Comparison of ENCODE assay signal across 28 cellular contexts in genomic region chr3:156311431-156311830, GRCh38.
"Had no signal": no experiment of that assay in that cellular context is flagged by ENCODE, and none has a peak within 500 bp of the region (broad histone marks: within the 10 kb centered on the region; RNA-seq: fewer than 3 reads in every experiment).

No MANE protein-coding gene starts in this region.

- H3K27ac ChIP-seq: left ventricle myocardium inferior, ovary, right atrium auricular region, right lobe of liver, stomach, testis, thyroid gland, transverse colon, upper lobe of left lung, vagina had no signal

- H3K27me3 ChIP-seq: ovary, right atrium auricular region, right lobe of liver, stomach, testis, thyroid gland, transverse colon, upper lobe of left lung, vagina had no signal

- H3K4me1 ChIP-seq: right atrium auricular region, right lobe of liver, transverse colon, upper lobe of left lung, vagina had no signal

- H3K4me3 ChIP-seq: left ventricle myocardium inferior, lung, ovary, right atrium auricular region, right lobe of liver, smooth muscle cell, stomach, testis, thyroid gland, transverse colon, upper lobe of left lung, vagina had no signal

- H3K36me3 ChIP-seq: left ventricle myocardium inferior, ovary, right atrium auricular region, right lobe of liver, stomach, thyroid gland, transverse colon, upper lobe of left lung, vagina had no signal

- H3K9me3 ChIP-seq: left ventricle myocardium inferior, ovary, right atrium auricular region, right lobe of liver, stomach, testis, thyroid gland, transverse colon, upper lobe of left lung, vagina had no signal

- H3K9me3 Mint-ChIP-seq: immature natural killer cell, mesothelial cell of epicardium, naive B cell, nephron progenitor cell had no signal

- H3K4me3 Mint-ChIP-seq: immature natural killer cell; mesothelial cell of epicardium; naive B cell; natural killer cell; nephron progenitor cell; stimulated activated naive B cell treated with anti-CD40 and anti-IgM and Interleukin-4, amounts not matched to agents 10 μg/mL and 1 μg/mL and 100 μg/mL, for 72 hours had no signal

- H3K4me1 Mint-ChIP-seq: immature natural killer cell; mesothelial cell of epicardium; naive B cell; natural killer cell; stimulated activated naive B cell treated with anti-CD40 and anti-IgM and Interleukin-4, amounts not matched to agents 10 μg/mL and 1 μg/mL and 100 μg/mL, for 72 hours had no signal

- H3K27ac Mint-ChIP-seq: immature natural killer cell; mesothelial cell of epicardium; naive B cell; natural killer cell; nephron progenitor cell; progenitor cell of endocrine pancreas; stimulated activated naive B cell treated with anti-CD40 and anti-IgM and Interleukin-4, amounts not matched to agents 10 μg/mL and 1 μg/mL and 100 μg/mL, for 72 hours had no signal

- DNase-seq: hippocampal formation; immature natural killer cell; kidney; left colon; left ventricle myocardium inferior; mesendoderm; naive B cell; natural killer cell; nephron progenitor cell; ovary; right lobe of liver; stimulated activated CD4-positive, alpha-beta T cell treated with anti-CD3 and anti-CD28 coated beads, Interleukin-1b, Interleukin-23, amount 100 ng/mL, for 48 hours; stimulated activated CD4-positive, alpha-beta T cell treated with anti-CD3 and anti-CD28 coated beads, Interleukin-2, amount 100 ng/mL, for 48 hours; stimulated activated CD4-positive, alpha-beta T cell treated with anti-CD3 and anti-CD28 coated beads, Interleukin-4, amount 100 ng/mL, for 4 hours; stimulated activated CD8-positive, alpha-beta memory T cell treated with anti-CD3 and anti-CD28 coated beads, Interleukin-4, amount 100 ng/mL, for 48 hours; stimulated activated naive B cell treated with anti-CD40 and anti-IgM and Interleukin-4, amounts not matched to agents 10 μg/mL and 1 μg/mL and 100 μg/mL, for 72 hours; stimulated activated naive CD8-positive, alpha-beta T cell treated with anti-CD3 and anti-CD28 coated beads, Interleukin-15, Interleukin-2, amounts not matched to agents 100 U/mL and 50 U/mL, for 24 hours; stomach; testis; thyroid gland; transverse colon; upper lobe of left lung had no signal

- H3K4me2 ChIP-seq: smooth muscle cell had no signal

- H3K36me3 Mint-ChIP-seq: immature natural killer cell; mesothelial cell of epicardium; naive B cell; natural killer cell; stimulated activated naive B cell treated with anti-CD40 and anti-IgM and Interleukin-4, amounts not matched to agents 10 μg/mL and 1 μg/mL and 100 μg/mL, for 72 hours had no signal

- ATAC-seq: left colon; natural killer cell; right lobe of liver; stimulated activated naive B cell treated with anti-CD40 and anti-IgM and Interleukin-4, amounts not matched to agents 10 μg/mL and 1 μg/mL and 100 μg/mL, for 72 hours; stimulated activated naive CD8-positive, alpha-beta T cell treated with anti-CD3 and anti-CD28 coated beads, Interleukin-15, Interleukin-2, amounts not matched to agents 100 U/mL and 50 U/mL, for 24 hours had no signal
